8 cellular contexts compared by ENCODE assay signal in genomic region chr2:85583667-85584353, GRCh38. TPM values are rescaled to one million over a fixed set of nuclear protein-coding genes. Genes with fewer than 3 reads are reported as not detected.
DNase-seq lines count a peak whose midpoint lies in the region; ATAC-seq, FAIRE-seq and TF ChIP-seq lines count a peak whose summit lies in the region.

No MANE protein-coding gene starts in this region.

- peak overlapping the region; percentile 96 for H3K9ac ChIP-seq in HepG2 (ENCODE audit: insufficient read depth, low read depth, low read length)

- POLR2A ChIA-PET in CD8-positive, alpha-beta T cell (lab: Charles Lee): interaction anchor here (1.0 to 3.4 kb wide), 7 partner anchors 10 to 47 kb away, joined by 3 to 20 read pairs (median 5); partner anchors contain the start of genes GGCX, MAT2A, RNF181 and USP39
- POLR2A ChIA-PET in HepG2 (lab: Yijun Ruan, JAX): interaction anchor here (1.0 to 22.7 kb wide), 6 partner anchors 11 to 164 kb away, joined by 3 to 795 read pairs (median 17); partner anchors contain the start of genes C2orf68, GGCX, MAT2A and RNF181

- in situ Hi-C loops in HepG2 (cut with HindIII; ENCODE audit: extremely low pct_ligation_motif_present, low pct_unique_long_range_greater_than_20kb) (no loop called here), transverse colon (cut with MboI; ENCODE audit: low pct_ligation_motif_present in 1 of 4, low pct_unique_long_range_greater_than_20kb in 1 of 4, low sequenced_read_pairs in 3 of 4) (no loop called here)

- peak overlapping the region; percentile 90 for H3K4me3 Mint-ChIP-seq in CD8-positive, alpha-beta T cell
- H3K4me3 Mint-ChIP-seq in HFFc6: peak overlapping the region; percentile 81
- peak overlapping the region; percentile 71 for H3K4me3 Mint-ChIP-seq in activated naive CD4-positive, alpha-beta T cell treated with anti-CD3 and anti-CD28 coated beads for 36 hours

- intact Hi-C loops in CD8-positive, alpha-beta T cell (cut with DNase I, micrococcal nuclease): loop anchor here in 1 of 2 experiments (1.0 to 2.0 kb wide), 2 partner anchors 11 to 19 kb away; partner anchors contain the start of genes RNF181 and TMEM150A
- intact Hi-C loops in activated naive CD4-positive, alpha-beta T cell treated with anti-CD3 and anti-CD28 coated beads for 36 hours (cut with micrococcal nuclease): loop anchor here (1.0 to 2.0 kb wide), 4 partner anchors 10 to 45 kb away; partner anchors contain the start of genes C2orf68, GGCX and MAT2A
- intact Hi-C loops in HepG2 (cut with micrococcal nuclease; ENCODE audit: unreplicated experiment) (loop anchor here (2.0 kb wide), 2 partner anchors 25 to 33 kb away; partner anchors contain the start of gene USP39), transverse colon (cut with DNase I; ENCODE audit: low total_unique reads) (no loop called here), left colon (cut with DNase I, micrococcal nuclease) (no loop called here)

- peaks cover 9% of the 10 kb centered on the region for H3K36me3 ChIP-seq in CD8-positive, alpha-beta T cell (ENCODE audit: insufficient read depth, low read length)
- H3K36me3 ChIP-seq in HepG2 (replicated peaks in 1 of 2; ENCODE audit: control insufficient read depth in 1 of 2, insufficient read depth in 2 of 2, low read length in 2 of 2) (peaks cover 0 to 7% of the 10 kb centered on the region in 2 experiments; a peak in 4 of 5 replicates), transverse colon (no peaks in the 10 kb centered on the region)

- peak overlapping the region; percentile 54 for H3K27ac ChIP-seq in CD8-positive, alpha-beta T cell (ENCODE audit: low read depth, low read length)
- peak overlapping the region; percentile 99 for H3K27ac ChIP-seq in HepG2 (ENCODE audit: extremely low read length, insufficient read depth, low read length)
- H3K27ac ChIP-seq in transverse colon: peak overlapping the region; percentile 85 to 90 (median 86)

- no peak overlapping the region for H2AFZ ChIP-seq in HepG2 (ENCODE audit: low read length)

- TF ChIP-seq CTCF in CD8-positive, alpha-beta T cell (IDR thresholded peaks at IDR 0.05): no peak
- TF ChIP-seq CTCF in HFFc6 (IDR thresholded peaks at IDR 0.05) (no peak), HepG2 (CRISPR knock-in tag; IDR thresholded peaks at IDR 0.05) (no peak), transverse colon (IDR thresholded peaks at IDR 0.05) (no peak)

- H3K9me3 Mint-ChIP-seq in CD8-positive, alpha-beta T cell: no peaks in the 10 kb centered on the region
- no peaks in the 10 kb centered on the region for H3K9me3 Mint-ChIP-seq in HFFc6
- no peaks in the 10 kb centered on the region for H3K9me3 Mint-ChIP-seq in activated naive CD4-positive, alpha-beta T cell treated with anti-CD3 and anti-CD28 coated beads for 36 hours

- H3K4me2 ChIP-seq in HepG2 (ENCODE audit: low read depth, low read length): peak overlapping the region; percentile 100

- peak; percentile 16 to 52; a peak in 3 of 4 replicates for TF ChIP-seq POLR2A in HepG2 (IDR thresholded peaks at IDR 0.05; ENCODE audit: insufficient read depth in 1 of 2, low read depth in 2 of 2, low read length in 2 of 2)
- TF ChIP-seq POLR2A in transverse colon (IDR thresholded peaks at IDR 0.05): no peak

- no peaks in the 10 kb centered on the region for H3K27me3 ChIP-seq in CD8-positive, alpha-beta T cell (ENCODE audit: insufficient read depth, low read length)
- H3K27me3 ChIP-seq in HepG2 (ENCODE audit: control insufficient read depth in 1 of 2, insufficient read depth in 2 of 2, low read length in 2 of 2): no peaks in the 10 kb centered on the region
- no peaks in the 10 kb centered on the region for H3K27me3 ChIP-seq in transverse colon

- DNase-seq in CD8-positive, alpha-beta T cell: peak in 4 of 7 experiments; percentile 40 to 63 (median 48)
- no peak for DNase-seq in HFFc6
- DNase-seq in activated naive CD4-positive, alpha-beta T cell treated with anti-CD3 and anti-CD28 coated beads for 36 hours: peak; percentile 62
- peak; percentile 73 for DNase-seq in HepG2 (ENCODE audit: low spot score)
- DNase-seq in transverse colon: no peak
- DNase-seq in 8988T: no peak
- DNase-seq in left colon: no peak
- no peak for DNase-seq in SKM-1 (lab: John Stamatoyannopoulos, UW; ENCODE audit: unreplicated experiment)

- no peak for TF ChIP-seq RAD21 in HepG2 (CRISPR knock-in tag; IDR thresholded peaks at IDR 0.05)

- peak overlapping the region; percentile 67 for H3K4me3 ChIP-seq in CD8-positive, alpha-beta T cell (ENCODE audit: low read depth, low read length)
- peak overlapping the region; percentile 64 to 83 (median 65) for H3K4me3 ChIP-seq in HepG2 (replicated peaks in 1 of 3; ENCODE audit: insufficient read depth in 1 of 3, low read depth in 2 of 3, low read length in 3 of 3)
- H3K4me3 ChIP-seq in transverse colon: peak overlapping the region; percentile 30 to 57 (median 46)

- H3K36me3 Mint-ChIP-seq in CD8-positive, alpha-beta T cell: peaks cover 28% of the 10 kb centered on the region
- no peaks in the 10 kb centered on the region for H3K36me3 Mint-ChIP-seq in HFFc6 (ENCODE audit: low read depth)
- peaks cover 9% of the 10 kb centered on the region for H3K36me3 Mint-ChIP-seq in activated naive CD4-positive, alpha-beta T cell treated with anti-CD3 and anti-CD28 coated beads for 36 hours (ENCODE audit: low read depth)

- H3K4me1 ChIP-seq in CD8-positive, alpha-beta T cell (ENCODE audit: insufficient read depth, low read length): peaks cover 43% of the 10 kb centered on the region
- H3K4me1 ChIP-seq in HepG2 (ENCODE audit: insufficient read depth, low read length) (peaks cover 80% of the 10 kb centered on the region), transverse colon (peaks cover 23 to 57% (median 35%) of the 10 kb centered on the region in 4 donors)

- CTCF ChIA-PET in CD8-positive, alpha-beta T cell (lab: Charles Lee): interaction anchor here (0.7 to 1.0 kb wide), 2 partner anchors 10 to 65 kb away, joined by 3 read pairs; no protein-coding TSS in a partner anchor
- CTCF ChIA-PET in activated naive CD4-positive, alpha-beta T cell treated with anti-CD3 and anti-CD28 coated beads for 36 hours (lab: Charles Lee): interaction anchor here (1.2 to 1.3 kb wide), 2 partner anchors 53 to 164 kb away, joined by 3 read pairs; no protein-coding TSS in a partner anchor
- CTCF ChIA-PET in HepG2 (lab: Yijun Ruan, JAX; ENCODE audit: low intra/inter-chr PET ratio, low total read pairs): no interaction called here

- no peaks in the 10 kb centered on the region for H3K9me3 ChIP-seq in CD8-positive, alpha-beta T cell (ENCODE audit: low read length)
- H3K9me3 ChIP-seq in HepG2 (ENCODE audit: low read length) (no peaks in the 10 kb centered on the region), transverse colon (no peaks in the 10 kb centered on the region)

- peak overlapping the region; percentile 96 for H3K27ac Mint-ChIP-seq in CD8-positive, alpha-beta T cell
- peak overlapping the region; percentile 81 for H3K27ac Mint-ChIP-seq in HFFc6
- H3K27ac Mint-ChIP-seq in activated naive CD4-positive, alpha-beta T cell treated with anti-CD3 and anti-CD28 coated beads for 36 hours: peak overlapping the region; percentile 84

- no peaks in the 10 kb centered on the region for H3K27me3 Mint-ChIP-seq in CD8-positive, alpha-beta T cell (ENCODE audit: low read depth)
- H3K27me3 Mint-ChIP-seq in HFFc6 (ENCODE audit: insufficient read depth): peaks cover 8% of the 10 kb centered on the region
- H3K27me3 Mint-ChIP-seq in activated naive CD4-positive, alpha-beta T cell treated with anti-CD3 and anti-CD28 coated beads for 36 hours (ENCODE audit: low read depth): no peaks in the 10 kb centered on the region

- WGBS in HepG2 (ENCODE audit: low lambda C conversion rate): 45% methylated on average over 2 of the region's 16 CpGs
- 62 to 79% methylated on average over 2 to 13 of the region's 16 CpGs for WGBS in transverse colon (ENCODE audit: low coverage in 1 of 2), 2 donors

- H3K4me1 Mint-ChIP-seq in CD8-positive, alpha-beta T cell (ENCODE audit: low read depth): peaks cover 66% of the 10 kb centered on the region
- H3K4me1 Mint-ChIP-seq in HFFc6 (ENCODE audit: low read depth): peaks cover 41% of the 10 kb centered on the region
- peaks cover 53% of the 10 kb centered on the region for H3K4me1 Mint-ChIP-seq in activated naive CD4-positive, alpha-beta T cell treated with anti-CD3 and anti-CD28 coated beads for 36 hours (ENCODE audit: low read depth)

- FAIRE-seq in HepG2 (lab: Jason Lieb, UNC): no peak

- H3K79me2 ChIP-seq in HepG2 (ENCODE audit: insufficient read depth, low read length): peaks cover 7% of the 10 kb centered on the region

- peak; percentile 74 for ATAC-seq in CD8-positive, alpha-beta T cell
- ATAC-seq in HepG2 (peak; percentile 17), left colon (no peak)

- TSS peak; percentile 88 for BruUV-seq in HepG2 (replicated peaks; lab: Mats Ljungman, UMichigan)

- TF ChIP-seq EP300 in HepG2 (IDR thresholded peaks at IDR 0.05; ENCODE audit: low read depth in 2 of 2, low read length in 2 of 2) (no peak), HepG2 (CRISPR knock-in tag; IDR thresholded peaks at IDR 0.05; ENCODE audit: borderline replicate concordance) (no peak), transverse colon (IDR thresholded peaks at IDR 0.05; ENCODE audit: low read depth) (no peak)

- H4K20me1 ChIP-seq in HepG2 (ENCODE audit: insufficient read depth, low read length): no peaks in the 10 kb centered on the region

RNA-seq across cellular contexts. Expression of gene VAMP5, which starts 0.4 kb away (rescaled TPM):
- total RNA-seq in CD8-positive, alpha-beta T cell: 10 to 100 TPM; 22.7 to 23.9 TPM
- 10 to 100 TPM; 51.2 to 84.2 (median 71.4) TPM for total RNA-seq in HFFc6 (2021; fragmentation: NEBNext Ultra II Directional; extraction: Animal tissue kit (Norgen Biotek cat#: 25700))
- total RNA-seq in activated naive CD4-positive, alpha-beta T cell treated with anti-CD3 and anti-CD28 coated beads for 36 hours: 10 to 100 TPM; 18.4 to 21.8 TPM
- total RNA-seq in HepG2 (2016; rRNA removed; fragmentation: Illumina TruSeq; extraction: Trizol) (7.2 and 9.0 TPM in 2 replicates), transverse colon (10 to 100 TPM in 2 of 4 donors, 1 to 10 TPM in 1, not detected in 1; 9.4 to 26.9 (median 17.1) TPM), left colon (10 to 100 TPM; 20.1 to 20.4 TPM)
- 13.9 and 18.3 TPM in 2 replicates for total RNA-seq in HepG2 (2016; cell fraction: cytosol; rRNA removed; fragmentation: Illumina TruSeq; extraction: Trizol; ENCODE audit: low read depth)
- 7.1 and 9.2 TPM in 2 replicates for total RNA-seq in HepG2 (2016; cell fraction: insoluble cytoplasmic fraction; rRNA removed; fragmentation: Illumina TruSeq; extraction: Trizol)
- total RNA-seq in HepG2 (2016; cell fraction: membrane; rRNA removed; fragmentation: Illumina TruSeq; extraction: Trizol): 12.5 and 15.9 TPM in 2 replicates
- 3.2 and 4.0 TPM in 2 replicates for total RNA-seq in HepG2 (2016; cell fraction: nucleus; rRNA removed; fragmentation: Illumina TruSeq; extraction: Trizol)
- 56.7 and 68.6 TPM in 2 replicates for polyA plus RNA-seq in HepG2 (2011; rRNA removed)
- polyA plus RNA-seq in HepG2 (2011; cell fraction: cytosol; rRNA removed): 87.7 and 90.8 TPM in 2 replicates
- polyA plus RNA-seq in HepG2 (2011; cell fraction: nucleus; rRNA removed): 35.8 and 44.7 TPM in 2 replicates
- polyA plus RNA-seq in HepG2 (2012): 39.4 and 46.3 TPM in 2 replicates
- polyA plus RNA-seq in HepG2 (2016; cell fraction: cytosol; fragmentation: Illumina TruSeq; extraction: Trizol; ENCODE audit: low read depth): 27.3 and 33.3 TPM in 2 replicates
- 20.9 and 22.2 TPM in 2 replicates for polyA plus RNA-seq in HepG2 (2016; cell fraction: insoluble cytoplasmic fraction; fragmentation: Illumina TruSeq; extraction: Trizol; ENCODE audit: low read depth)
- 21.7 and 27.9 TPM in 2 replicates for polyA plus RNA-seq in HepG2 (2016; cell fraction: membrane; fragmentation: Illumina TruSeq; extraction: Trizol; ENCODE audit: low read depth)
- 11.7 and 13.5 TPM in 2 replicates for polyA plus RNA-seq in HepG2 (2016; cell fraction: nucleus; fragmentation: Illumina TruSeq; extraction: Trizol; ENCODE audit: insufficient read depth, low read depth)
- polyA minus RNA-seq in HepG2 (2011; rRNA and poly(A)+ RNA removed; ENCODE audit: low replicate concordance): 5.5 and 44.4 TPM in 2 replicates
- polyA minus RNA-seq in HepG2 (2011; cell fraction: cytosol; rRNA and poly(A)+ RNA removed): 7.3 and 9.1 TPM in 2 replicates
- 2.0 and 4.9 TPM in 2 replicates for polyA minus RNA-seq in HepG2 (2011; cell fraction: nucleus; rRNA and poly(A)+ RNA removed)

RNA-seq across cellular contexts. Expression of gene VAMP8, which starts 6.4 kb away (rescaled TPM):
- total RNA-seq in CD8-positive, alpha-beta T cell: 10 to 100 TPM; 28.1 to 28.7 TPM
- under 1 TPM in 4 of 6 experiments, not detected in 2; 0.31 to 0.46 (median 0.35) TPM for total RNA-seq in HFFc6 (2021; fragmentation: NEBNext Ultra II Directional; extraction: Animal tissue kit (Norgen Biotek cat#: 25700))
- 100 to 1,000 TPM in 1 of 2 experiments, 10 to 100 TPM in 1; 98.7 to 102 TPM for total RNA-seq in activated naive CD4-positive, alpha-beta T cell treated with anti-CD3 and anti-CD28 coated beads for 36 hours
- total RNA-seq in HepG2 (2016; rRNA removed; fragmentation: Illumina TruSeq; extraction: Trizol) (83.3 and 97.0 TPM in 2 replicates), transverse colon (100 to 1,000 TPM in 3 of 4 donors, 10 to 100 TPM in 1; 10.5 to 186 (median 147) TPM), left colon (100 to 1,000 TPM; 268 to 282 TPM)
- total RNA-seq in HepG2 (2016; cell fraction: cytosol; rRNA removed; fragmentation: Illumina TruSeq; extraction: Trizol; ENCODE audit: low read depth): 33.0 and 34.9 TPM in 2 replicates
- total RNA-seq in HepG2 (2016; cell fraction: insoluble cytoplasmic fraction; rRNA removed; fragmentation: Illumina TruSeq; extraction: Trizol): 91.8 and 96.6 TPM in 2 replicates
- total RNA-seq in HepG2 (2016; cell fraction: membrane; rRNA removed; fragmentation: Illumina TruSeq; extraction: Trizol): 38.7 and 40.7 TPM in 2 replicates
- 36.3 and 40.3 TPM in 2 replicates for total RNA-seq in HepG2 (2016; cell fraction: nucleus; rRNA removed; fragmentation: Illumina TruSeq; extraction: Trizol)
- polyA plus RNA-seq in HepG2 (2011; rRNA removed): 151 and 157 TPM in 2 replicates
- 149 and 196 TPM in 2 replicates for polyA plus RNA-seq in HepG2 (2011; cell fraction: cytosol; rRNA removed)
- 67.9 and 94.0 TPM in 2 replicates for polyA plus RNA-seq in HepG2 (2011; cell fraction: nucleus; rRNA removed)
- 146 and 149 TPM in 2 replicates for polyA plus RNA-seq in HepG2 (2012)
- polyA plus RNA-seq in HepG2 (2016; cell fraction: cytosol; fragmentation: Illumina TruSeq; extraction: Trizol; ENCODE audit: low read depth): 45.1 and 52.0 TPM in 2 replicates
- 141 and 157 TPM in 2 replicates for polyA plus RNA-seq in HepG2 (2016; cell fraction: insoluble cytoplasmic fraction; fragmentation: Illumina TruSeq; extraction: Trizol; ENCODE audit: low read depth)
- 48.0 and 51.7 TPM in 2 replicates for polyA plus RNA-seq in HepG2 (2016; cell fraction: membrane; fragmentation: Illumina TruSeq; extraction: Trizol; ENCODE audit: low read depth)
- polyA plus RNA-seq in HepG2 (2016; cell fraction: nucleus; fragmentation: Illumina TruSeq; extraction: Trizol; ENCODE audit: insufficient read depth, low read depth): 89.3 and 90.1 TPM in 2 replicates
- polyA minus RNA-seq in HepG2 (2011; rRNA and poly(A)+ RNA removed; ENCODE audit: low replicate concordance): 33.8 and 60.6 TPM in 2 replicates
- 17.8 and 20.1 TPM in 2 replicates for polyA minus RNA-seq in HepG2 (2011; cell fraction: cytosol; rRNA and poly(A)+ RNA removed)
- 16.2 and 24.6 TPM in 2 replicates for polyA minus RNA-seq in HepG2 (2011; cell fraction: nucleus; rRNA and poly(A)+ RNA removed)

RNA-seq across cellular contexts. Expression of gene RNF181, which starts 11.7 kb away (rescaled TPM):
- total RNA-seq in CD8-positive, alpha-beta T cell: 10 to 100 TPM; 38.1 to 41.0 TPM
- 100 to 1,000 TPM; 121 to 160 (median 146) TPM for total RNA-seq in HFFc6 (2021; fragmentation: NEBNext Ultra II Directional; extraction: Animal tissue kit (Norgen Biotek cat#: 25700))
- total RNA-seq in activated naive CD4-positive, alpha-beta T cell treated with anti-CD3 and anti-CD28 coated beads for 36 hours: 10 to 100 TPM; 86.8 to 96.1 TPM
- total RNA-seq in HepG2 (2016; rRNA removed; fragmentation: Illumina TruSeq; extraction: Trizol) (224 and 234 TPM in 2 replicates), transverse colon (100 to 1,000 TPM in 3 of 4 donors, 10 to 100 TPM in 1; 23.9 to 164 (median 141) TPM), left colon (10 to 100 TPM; 78.8 to 84.2 TPM)
- total RNA-seq in HepG2 (2016; cell fraction: cytosol; rRNA removed; fragmentation: Illumina TruSeq; extraction: Trizol; ENCODE audit: low read depth): 68.8 and 79.7 TPM in 2 replicates
- 237 and 239 TPM in 2 replicates for total RNA-seq in HepG2 (2016; cell fraction: insoluble cytoplasmic fraction; rRNA removed; fragmentation: Illumina TruSeq; extraction: Trizol)
- total RNA-seq in HepG2 (2016; cell fraction: membrane; rRNA removed; fragmentation: Illumina TruSeq; extraction: Trizol): 60.8 and 63.4 TPM in 2 replicates
- total RNA-seq in HepG2 (2016; cell fraction: nucleus; rRNA removed; fragmentation: Illumina TruSeq; extraction: Trizol): 99.4 and 107 TPM in 2 replicates
- polyA plus RNA-seq in HepG2 (2011; rRNA removed): 578 and 594 TPM in 2 replicates
- 700 and 712 TPM in 2 replicates for polyA plus RNA-seq in HepG2 (2011; cell fraction: cytosol; rRNA removed)
- 285 and 326 TPM in 2 replicates for polyA plus RNA-seq in HepG2 (2011; cell fraction: nucleus; rRNA removed)
- polyA plus RNA-seq in HepG2 (2012): 240 and 307 TPM in 2 replicates
- polyA plus RNA-seq in HepG2 (2016; cell fraction: cytosol; fragmentation: Illumina TruSeq; extraction: Trizol; ENCODE audit: low read depth): 54.1 and 54.2 TPM in 2 replicates
- polyA plus RNA-seq in HepG2 (2016; cell fraction: insoluble cytoplasmic fraction; fragmentation: Illumina TruSeq; extraction: Trizol; ENCODE audit: low read depth): 189 and 200 TPM in 2 replicates
- 43.8 and 45.1 TPM in 2 replicates for polyA plus RNA-seq in HepG2 (2016; cell fraction: membrane; fragmentation: Illumina TruSeq; extraction: Trizol; ENCODE audit: low read depth)
- polyA plus RNA-seq in HepG2 (2016; cell fraction: nucleus; fragmentation: Illumina TruSeq; extraction: Trizol; ENCODE audit: insufficient read depth, low read depth): 124 and 147 TPM in 2 replicates
- 200 and 300 TPM in 2 replicates for polyA minus RNA-seq in HepG2 (2011; rRNA and poly(A)+ RNA removed; ENCODE audit: low replicate concordance)
- 65.6 and 78.5 TPM in 2 replicates for polyA minus RNA-seq in HepG2 (2011; cell fraction: cytosol; rRNA and poly(A)+ RNA removed)
- polyA minus RNA-seq in HepG2 (2011; cell fraction: nucleus; rRNA and poly(A)+ RNA removed): 59.9 and 82.9 TPM in 2 replicates

RNA-seq across cellular contexts. Expression of gene TMEM150A, which starts 18.7 kb away (rescaled TPM):
- total RNA-seq in CD8-positive, alpha-beta T cell: 1 to 10 TPM; 5.7 to 6.0 TPM
- total RNA-seq in HFFc6 (2021; fragmentation: NEBNext Ultra II Directional; extraction: Animal tissue kit (Norgen Biotek cat#: 25700)): 10 to 100 TPM; 10.3 to 20.4 (median 12.7) TPM
- total RNA-seq in activated naive CD4-positive, alpha-beta T cell treated with anti-CD3 and anti-CD28 coated beads for 36 hours: under 1 TPM; 0.55 to 0.67 TPM
- total RNA-seq in HepG2 (2016; rRNA removed; fragmentation: Illumina TruSeq; extraction: Trizol) (24.0 and 30.1 TPM in 2 replicates), transverse colon (10 to 100 TPM in 2 of 4 donors, 1 to 10 TPM in 2; 5.2 to 21.7 (median 12.8) TPM), left colon (10 to 100 TPM in 1 of 2 donors, 1 to 10 TPM in 1; 10.0 to 10.8 TPM)
- total RNA-seq in HepG2 (2016; cell fraction: cytosol; rRNA removed; fragmentation: Illumina TruSeq; extraction: Trizol; ENCODE audit: low read depth): 24.1 and 32.5 TPM in 2 replicates
- total RNA-seq in HepG2 (2016; cell fraction: insoluble cytoplasmic fraction; rRNA removed; fragmentation: Illumina TruSeq; extraction: Trizol): 20.6 and 30.6 TPM in 2 replicates
- 35.6 and 42.7 TPM in 2 replicates for total RNA-seq in HepG2 (2016; cell fraction: membrane; rRNA removed; fragmentation: Illumina TruSeq; extraction: Trizol)
- total RNA-seq in HepG2 (2016; cell fraction: nucleus; rRNA removed; fragmentation: Illumina TruSeq; extraction: Trizol): 27.9 and 33.6 TPM in 2 replicates
- 70.4 and 111 TPM in 2 replicates for polyA plus RNA-seq in HepG2 (2011; rRNA removed)
- polyA plus RNA-seq in HepG2 (2011; cell fraction: cytosol; rRNA removed): 56.0 and 56.1 TPM in 2 replicates
- 277 and 295 TPM in 2 replicates for polyA plus RNA-seq in HepG2 (2011; cell fraction: nucleus; rRNA removed)
- polyA plus RNA-seq in HepG2 (2012): 57.6 and 80.5 TPM in 2 replicates
- 35.9 and 45.2 TPM in 2 replicates for polyA plus RNA-seq in HepG2 (2016; cell fraction: cytosol; fragmentation: Illumina TruSeq; extraction: Trizol; ENCODE audit: low read depth)
- 34.2 and 35.6 TPM in 2 replicates for polyA plus RNA-seq in HepG2 (2016; cell fraction: insoluble cytoplasmic fraction; fragmentation: Illumina TruSeq; extraction: Trizol; ENCODE audit: low read depth)
- 43.2 and 51.3 TPM in 2 replicates for polyA plus RNA-seq in HepG2 (2016; cell fraction: membrane; fragmentation: Illumina TruSeq; extraction: Trizol; ENCODE audit: low read depth)
- polyA plus RNA-seq in HepG2 (2016; cell fraction: nucleus; fragmentation: Illumina TruSeq; extraction: Trizol; ENCODE audit: insufficient read depth, low read depth): 83.8 and 85.6 TPM in 2 replicates
- 7.2 and 99.4 TPM in 2 replicates for polyA minus RNA-seq in HepG2 (2011; rRNA and poly(A)+ RNA removed; ENCODE audit: low replicate concordance)
- 17.1 and 21.3 TPM in 2 replicates for polyA minus RNA-seq in HepG2 (2011; cell fraction: cytosol; rRNA and poly(A)+ RNA removed)
- polyA minus RNA-seq in HepG2 (2011; cell fraction: nucleus; rRNA and poly(A)+ RNA removed): 30.6 and 39.5 TPM in 2 replicates

RNA-seq across cellular contexts. Expression of gene GGCX, which starts 22.5 kb away (rescaled TPM):
- total RNA-seq in CD8-positive, alpha-beta T cell: 10 to 100 TPM; 20.7 to 24.0 TPM
- 10 to 100 TPM; 55.9 to 68.9 (median 62.4) TPM for total RNA-seq in HFFc6 (2021; fragmentation: NEBNext Ultra II Directional; extraction: Animal tissue kit (Norgen Biotek cat#: 25700))
- 10 to 100 TPM; 17.5 to 18.8 TPM for total RNA-seq in activated naive CD4-positive, alpha-beta T cell treated with anti-CD3 and anti-CD28 coated beads for 36 hours
- total RNA-seq in HepG2 (2016; rRNA removed; fragmentation: Illumina TruSeq; extraction: Trizol) (51.3 and 103 TPM in 2 replicates), transverse colon (10 to 100 TPM in 3 of 4 donors, 1 to 10 TPM in 1; 7.9 to 31.3 (median 23.5) TPM), left colon (10 to 100 TPM; 25.1 to 27.8 TPM)
- 17.1 and 22.7 TPM in 2 replicates for total RNA-seq in HepG2 (2016; cell fraction: cytosol; rRNA removed; fragmentation: Illumina TruSeq; extraction: Trizol; ENCODE audit: low read depth)
- 48.3 and 106 TPM in 2 replicates for total RNA-seq in HepG2 (2016; cell fraction: insoluble cytoplasmic fraction; rRNA removed; fragmentation: Illumina TruSeq; extraction: Trizol)
- total RNA-seq in HepG2 (2016; cell fraction: membrane; rRNA removed; fragmentation: Illumina TruSeq; extraction: Trizol): 29.4 and 31.6 TPM in 2 replicates
- 105 and 118 TPM in 2 replicates for total RNA-seq in HepG2 (2016; cell fraction: nucleus; rRNA removed; fragmentation: Illumina TruSeq; extraction: Trizol)
- polyA plus RNA-seq in HepG2 (2011; rRNA removed): 72.5 and 74.9 TPM in 2 replicates
- 69.2 and 77.6 TPM in 2 replicates for polyA plus RNA-seq in HepG2 (2011; cell fraction: cytosol; rRNA removed)
- 125 and 131 TPM in 2 replicates for polyA plus RNA-seq in HepG2 (2011; cell fraction: nucleus; rRNA removed)
- polyA plus RNA-seq in HepG2 (2012): 61.2 and 76.7 TPM in 2 replicates
- 13.3 and 16.7 TPM in 2 replicates for polyA plus RNA-seq in HepG2 (2016; cell fraction: cytosol; fragmentation: Illumina TruSeq; extraction: Trizol; ENCODE audit: low read depth)
- polyA plus RNA-seq in HepG2 (2016; cell fraction: insoluble cytoplasmic fraction; fragmentation: Illumina TruSeq; extraction: Trizol; ENCODE audit: low read depth): 30.8 and 40.7 TPM in 2 replicates
- 17.3 and 20.9 TPM in 2 replicates for polyA plus RNA-seq in HepG2 (2016; cell fraction: membrane; fragmentation: Illumina TruSeq; extraction: Trizol; ENCODE audit: low read depth)
- 107 and 111 TPM in 2 replicates for polyA plus RNA-seq in HepG2 (2016; cell fraction: nucleus; fragmentation: Illumina TruSeq; extraction: Trizol; ENCODE audit: insufficient read depth, low read depth)
- polyA minus RNA-seq in HepG2 (2011; rRNA and poly(A)+ RNA removed; ENCODE audit: low replicate concordance): 104 and 294 TPM in 2 replicates
- polyA minus RNA-seq in HepG2 (2011; cell fraction: cytosol; rRNA and poly(A)+ RNA removed): 49.5 and 52.3 TPM in 2 replicates
- polyA minus RNA-seq in HepG2 (2011; cell fraction: nucleus; rRNA and poly(A)+ RNA removed): 129 and 159 TPM in 2 replicates

Comparison
In these comparisons a context has a peak if more than half of its experiments do, and no peak if none do; other contexts are left out.
1. DNase-seq: peak in CD8-positive, alpha-beta T cell (4 of 7), activated naive CD4-positive, alpha-beta T cell treated with anti-CD3 and anti-CD28 coated beads for 36 hours (single experiment) and HepG2 (single experiment); none in HFFc6 (single experiment), transverse colon (single experiment), 8988T (single experiment), left colon (0 of 2) and SKM-1 (single experiment).
2. RNA of gene VAMP8, which starts 6.4 kb away (total RNA-seq): 268 to 282 TPM in left colon, 10.5 to 186 TPM in transverse colon, 98.7 to 102 TPM in activated naive CD4-positive, alpha-beta T cell treated with anti-CD3 and anti-CD28 coated beads for 36 hours, 33.0 to 97.0 TPM in HepG2 and 28.1 to 28.7 TPM in CD8-positive, alpha-beta T cell; 0.31 to 0.46 TPM in HFFc6; every median in the first group is over 4 times any median in the second.
3. intact Hi-C loops: an anchor here in activated naive CD4-positive, alpha-beta T cell treated with anti-CD3 and anti-CD28 coated beads for 36 hours (1.0 to 2.0 kb wide) and HepG2 (2.0 kb wide); none called in transverse colon and left colon.
4. Peak in every context shown above with its lines, with median percentiles within 50 percentile points of each other: H3K27ac ChIP-seq, H3K4me3 ChIP-seq, H3K27ac Mint-ChIP-seq and H3K4me3 Mint-ChIP-seq.